13 cellular contexts compared by ENCODE assay signal in genomic region chr5:10759111-10759510, GRCh38. TPM values are rescaled to one million over a fixed set of nuclear protein-coding genes. Genes with fewer than 3 reads are reported as not detected.
DNase-seq lines count a peak whose midpoint lies in the region; ATAC-seq, FAIRE-seq and TF ChIP-seq lines count a peak whose summit lies in the region.
"Had no signal": no experiment of that assay in that cellular context is flagged by ENCODE, and none has a peak within 500 bp of the region (broad histone marks: within the 10 kb centered on the region; RNA-seq: fewer than 3 reads in every experiment).

No MANE protein-coding gene starts in this region.

- no peaks in the 10 kb centered on the region for H3K9me3 ChIP-seq in A549
- no peaks in the 10 kb centered on the region for H3K9me3 ChIP-seq in right lobe of liver
- H3K9me3 ChIP-seq in uterus: no peaks in the 10 kb centered on the region
- H3K9me3 ChIP-seq: esophagus squamous epithelium, ovary had no signal

- H3K4me1 Mint-ChIP-seq in activated CD8-positive, alpha-beta T cell treated with anti-CD3 and anti-CD28 coated beads, Interleukin-2, amount 10 ng/mL, durations not matched to agents 7 days and 5 days (ENCODE audit: low read depth): peaks cover 44% of the 10 kb centered on the region

- peaks cover 6% of the 10 kb centered on the region for H3K4me1 ChIP-seq in A549
- H3K4me1 ChIP-seq in right lobe of liver: peaks cover 0 to 40% (median 14%) of the 10 kb centered on the region in 4 donors
- H3K4me1 ChIP-seq in uterus: peaks cover 0 to 19% of the 10 kb centered on the region in 2 donors

- POLR2A ChIA-PET in A549 (lab: Yijun Ruan, JAX): no interaction called here
- POLR2A ChIA-PET in activated CD8-positive, alpha-beta T cell treated with anti-CD3 and anti-CD28 coated beads, Interleukin-2, amount 10 ng/mL, durations not matched to agents 7 days and 5 days (lab: Charles Lee): no interaction called here

- no peak for DNase-seq in A549 (ENCODE audit: low read depth in 1 of 2, low spot score in 1 of 2)
- no peak for DNase-seq in GM12865 (ENCODE audit: low read depth)
- no peak for DNase-seq in activated CD8-positive, alpha-beta T cell treated with anti-CD3 and anti-CD28 coated beads, Interleukin-2, amount 10 ng/mL, durations not matched to agents 7 days and 5 days
- no peak for DNase-seq in right lobe of liver
- DNase-seq in uterus: no peak
- DNase-seq in stimulated activated CD8-positive, alpha-beta memory T cell treated with anti-CD3 and anti-CD28 coated beads, Interleukin-4, amount 100 ng/mL, for 48 hours: no peak
- DNase-seq: C1 segment of cervical spinal cord, esophagus squamous epithelium, NCI-H2029, ovary had no signal

- H3K27ac Mint-ChIP-seq in activated CD8-positive, alpha-beta T cell treated with anti-CD3 and anti-CD28 coated beads, Interleukin-2, amount 10 ng/mL, durations not matched to agents 7 days and 5 days: no peak overlapping the region

- H3K4me3 ChIP-seq in A549 (no peak overlapping the region), GM12865 (ENCODE audit: low read depth, low read length) (peak overlapping the region; percentile 57), right lobe of liver (no peak overlapping the region), uterus (no peak overlapping the region)
- H3K4me3 ChIP-seq: ovary had no signal

- WGBS in A549 (ENCODE audit: missing lambda C conversion rate): 95% methylated on average over 6 of the region's 6 CpGs
- WGBS in right lobe of liver (ENCODE audit: insufficient coverage, low coverage, low lambda C conversion rate, missing lambda C conversion rate): 95% methylated on average over 4 of the region's 6 CpGs

- TF ChIP-seq CTCF in A549 (IDR thresholded peaks at IDR 0.05) (no peak), GM12865 (IDR thresholded peaks at IDR 0.05; ENCODE audit: insufficient read depth, low read depth, low read length, missing control alignments) (no peak), right lobe of liver (IDR thresholded peaks at IDR 0.05) (no peak), uterus (IDR thresholded peaks at IDR 0.05) (no peak)

- TF ChIP-seq POLR2A in A549 (IDR thresholded peaks at IDR 0.05; ENCODE audit: low read length): no peak
- no peak for TF ChIP-seq POLR2A in right lobe of liver (IDR thresholded peaks at IDR 0.05)
- no peak for TF ChIP-seq POLR2A in uterus (IDR thresholded peaks at IDR 0.05)

- no peaks in the 10 kb centered on the region for H3K27me3 ChIP-seq in right lobe of liver
- H3K27me3 ChIP-seq in uterus: no peaks in the 10 kb centered on the region
- H3K27me3 ChIP-seq: esophagus squamous epithelium, ovary had no signal

- peaks cover 30% of the 10 kb centered on the region for H3K36me3 Mint-ChIP-seq in activated CD8-positive, alpha-beta T cell treated with anti-CD3 and anti-CD28 coated beads, Interleukin-2, amount 10 ng/mL, durations not matched to agents 7 days and 5 days (ENCODE audit: low read depth)

- FAIRE-seq in A549 (lab: Jason Lieb, UNC): no peak

- no peak for TF ChIP-seq EP300 in A549 (IDR thresholded peaks at IDR 0.05)

- no peak overlapping the region for H3K27ac ChIP-seq in A549
- H3K27ac ChIP-seq in right lobe of liver: peak overlapping the region in 2 of 3 donors; percentile 17 to 100
- H3K27ac ChIP-seq in uterus: peak overlapping the region in 1 of 2 donors; percentile 97
- H3K27ac ChIP-seq: ovary had no signal

- intact Hi-C loops in right lobe of liver (cut with DNase I): no loop called here
- intact Hi-C loops in uterus (cut with DNase I; ENCODE audit: low total_unique reads): no loop called here

- H3K4me3 Mint-ChIP-seq in activated CD8-positive, alpha-beta T cell treated with anti-CD3 and anti-CD28 coated beads, Interleukin-2, amount 10 ng/mL, durations not matched to agents 7 days and 5 days: peak overlapping the region; percentile 60

- no peaks in the 10 kb centered on the region for H3K9me3 Mint-ChIP-seq in activated CD8-positive, alpha-beta T cell treated with anti-CD3 and anti-CD28 coated beads, Interleukin-2, amount 10 ng/mL, durations not matched to agents 7 days and 5 days (ENCODE audit: insufficient read depth)

- no peaks in the 10 kb centered on the region for H3K27me3 Mint-ChIP-seq in activated CD8-positive, alpha-beta T cell treated with anti-CD3 and anti-CD28 coated beads, Interleukin-2, amount 10 ng/mL, durations not matched to agents 7 days and 5 days (ENCODE audit: low read depth)

- CTCF ChIA-PET in A549 (lab: Yijun Ruan, JAX): no interaction called here
- CTCF ChIA-PET in activated CD8-positive, alpha-beta T cell treated with anti-CD3 and anti-CD28 coated beads, Interleukin-2, amount 10 ng/mL, durations not matched to agents 7 days and 5 days (lab: Charles Lee): no interaction called here

- no peak for ATAC-seq in A549
- no peak for ATAC-seq in activated CD8-positive, alpha-beta T cell treated with anti-CD3 and anti-CD28 coated beads, Interleukin-2, amount 10 ng/mL, durations not matched to agents 7 days and 5 days
- ATAC-seq in right lobe of liver: no peak
- no peak for ATAC-seq in GM21619 (IDR thresholded peaks at IDR 0.05; ENCODE audit: unreplicated experiment)
- no peak for ATAC-seq in GM18502 (IDR thresholded peaks at IDR 0.05; ENCODE audit: poor library complexity, unreplicated experiment)
- ATAC-seq: activated CD4-positive, CD25-positive, alpha-beta regulatory T cell treated with anti-CD3 and anti-CD28 coated beads, Interleukin-2, amount 50 U/mL, for 24 hours had no signal

- peak overlapping the region; percentile 82; the same call in 1 of the 3 replicates for H3K4me2 ChIP-seq in A549

- no peak for TF ChIP-seq RAD21 in A549 (conservative IDR thresholded peaks at IDR 0.05 in 1 of 2, IDR thresholded peaks at IDR 0.05 in 1 of 2)

- peaks cover 0 to 2% (median 0%) of the 10 kb centered on the region in 4 donors for H3K36me3 ChIP-seq in right lobe of liver
- H3K36me3 ChIP-seq in uterus: no peaks in the 10 kb centered on the region
- H3K36me3 ChIP-seq: ovary had no signal

TF ChIP-seq in A549, 52 proteins besides CTCF, POLR2A, EP300 and RAD21:
- TF ChIP-seq HES2 (IDR thresholded peaks at IDR 0.05) (no peak), ZFP36 (IDR thresholded peaks at IDR 0.05; ENCODE audit: borderline replicate concordance, partially characterized antibody) (no peak), HOXB13 (CRISPR knock-in tag; IDR thresholded peaks at IDR 0.05; ENCODE audit: low read depth) (no peak), KDM5A (IDR thresholded peaks at IDR 0.05) (no peak), HEYL (CRISPR knock-in tag; IDR thresholded peaks at IDR 0.05) (no peak), EHF (CRISPR knock-in tag; IDR thresholded peaks at IDR 0.05) (no peak), JUNB (IDR thresholded peaks at IDR 0.05) (no peak), FOSB (CRISPR knock-in tag; IDR thresholded peaks at IDR 0.05) (no peak), SREBF2 (IDR thresholded peaks at IDR 0.05) (no peak), NR3C1 (IDR thresholded peaks at IDR 0.05) (no peak), HOXA7 (CRISPR knock-in tag; IDR thresholded peaks at IDR 0.05) (no peak), ZSCAN20 (CRISPR knock-in tag; IDR thresholded peaks at IDR 0.05) (no peak), USF2 (IDR thresholded peaks at IDR 0.05) (no peak), KDM1A (IDR thresholded peaks at IDR 0.05; ENCODE audit: low read depth) (no peak), HOXB5 (CRISPR knock-in tag; IDR thresholded peaks at IDR 0.05) (no peak), TFCP2L1 (CRISPR knock-in tag; IDR thresholded peaks at IDR 0.05) (no peak), ZC3H11A (IDR thresholded peaks at IDR 0.05) (no peak), HDAC2 (IDR thresholded peaks at IDR 0.05) (no peak), RNF2 (IDR thresholded peaks at IDR 0.05; ENCODE audit: borderline replicate concordance, low read depth) (no peak)
TF ChIP-seq in A549: peak in this region for 0.

RNA-seq across cellular contexts. Expression of gene DAP, which starts 1.9 kb away (rescaled TPM):
- polyA plus RNA-seq in A549 (2011; rRNA removed): 24.2 and 46.4 TPM in 2 replicates
- polyA plus RNA-seq in A549 (2012; cell fraction: cytosol; rRNA removed): 36.5 and 45.3 TPM in 2 replicates
- 23.6 and 24.7 TPM in 2 replicates for polyA plus RNA-seq in A549 (2012; cell fraction: nucleus; rRNA removed)
- polyA plus RNA-seq in A549 (2017; fragmentation: RNase III; extraction: RNeasy Plus Mini Kit Qiagen cat#74134 plus additional on column Dnase treatment): 47.3 to 65.0 TPM (median 54.9 TPM) in 3 replicates
- 55.9 and 67.3 TPM in 2 replicates for polyA minus RNA-seq in A549 (2011; rRNA and poly(A)+ RNA removed)
- total RNA-seq in activated CD8-positive, alpha-beta T cell treated with anti-CD3 and anti-CD28 coated beads, Interleukin-2, amount 10 ng/mL, durations not matched to agents 7 days and 5 days: 10 to 100 TPM; 61.0 to 61.2 TPM
- total RNA-seq in right lobe of liver: 100 to 1,000 TPM in 4 of 6 experiments, 10 to 100 TPM in 2; 97.0 to 126 (median 104) TPM
- 10 to 100 TPM; 38.2 to 83.9 (median 50.0) TPM for total RNA-seq in uterus

Comparison
In these comparisons a context has a peak if more than half of its experiments do, and no peak if none do; other contexts are left out.
1. H3K27ac ChIP-seq: peak in right lobe of liver (2 of 3); none in A549 (0 of 2).